In the genomic region with DNA sequence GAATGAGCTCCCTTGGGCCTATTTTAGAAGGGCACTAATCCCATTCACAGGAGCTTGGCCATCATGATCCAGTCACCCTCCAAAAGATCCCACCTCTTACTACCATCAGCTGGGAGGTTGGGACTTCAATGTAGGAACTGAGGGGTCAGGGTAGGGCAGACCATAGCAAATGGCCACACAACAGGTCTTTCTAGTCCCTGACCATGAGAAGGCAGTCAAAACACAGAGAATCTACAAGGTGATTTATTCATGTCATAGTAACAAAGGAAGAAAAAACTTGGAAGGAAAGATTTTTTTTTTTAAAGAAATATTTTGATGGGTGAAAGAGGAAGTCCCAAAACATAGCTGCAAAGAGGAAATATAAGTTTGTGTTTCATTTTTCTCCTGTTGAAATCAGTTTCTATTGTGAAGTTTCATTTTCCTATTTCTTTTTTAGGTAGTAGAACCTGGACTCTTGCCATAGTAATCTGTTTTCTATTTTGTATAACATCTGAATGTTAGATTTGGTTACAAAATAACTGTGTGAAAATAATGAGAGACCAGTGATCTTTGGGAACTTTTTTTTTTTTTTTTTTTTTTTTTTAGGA, we compare ENCODE assay signal across 10 cellular contexts. TPM values are rescaled to one million over a fixed set of nuclear protein-coding genes. Genes with fewer than 3 reads are reported as not detected.
DNase-seq lines count a peak whose midpoint lies in the region; ATAC-seq and TF ChIP-seq lines count a peak whose summit lies in the region.
"Had no signal": no experiment of that assay in that cellular context is flagged by ENCODE, and none has a peak within 500 bp of the region (broad histone marks: within the 10 kb centered on the region; RNA-seq: fewer than 3 reads in every experiment).

No MANE protein-coding gene starts in this region.

- TF ChIP-seq RAD21 in liver (IDR thresholded peaks at IDR 0.05), result peak in 1 of 2 donors; percentile 15

- no peak for ATAC-seq in CD4-positive, alpha-beta T cell (ENCODE audit: poor library complexity)
- ATAC-seq in GM21447 (IDR thresholded peaks at IDR 0.05; ENCODE audit: unreplicated experiment), result peak; percentile 57
- ATAC-seq in omental fat pad (ENCODE audit: low FRiP score), result no peak

- no peak for DNase-seq in CD4-positive, alpha-beta T cell
- DNase-seq in RPMI8226, result peak; percentile 48
- no peak for DNase-seq in stimulated activated CD4-positive, alpha-beta T cell treated with anti-CD3 and anti-CD28 coated beads, Interleukin-4, amount 100 ng/mL, for 4 hours
- no peak for DNase-seq in omental fat pad (ENCODE audit: low spot score)
- DNase-seq in NAMALWA (ENCODE audit: low spot score), result no peak
- DNase-seq in NCI-H524 treated with DMSO at 0.1 percent for 48 hours (lab: John Stamatoyannopoulos, UW), result no peak
- DNase-seq: HCEC 1CT had no signal

- no peak overlapping the region for H3K4me3 ChIP-seq in liver (ENCODE audit: low read depth in 1 of 3, low read length in 3 of 3)
- H3K4me3 ChIP-seq: SK-N-MC had no signal

- no peaks in the 10 kb centered on the region for H3K27me3 Mint-ChIP-seq in CD4-positive, alpha-beta T cell

- CTCF ChIA-PET in CD4-positive, alpha-beta T cell (lab: Charles Lee), result interaction anchor here (0.7 kb wide), 1 partner anchor 1809 kb away, joined by 3 read pairs; no protein-coding TSS in a partner anchor

- intact Hi-C loops in CD4-positive, alpha-beta T cell (cut with DNase I, micrococcal nuclease), result no loop called here

- H3K4me1 Mint-ChIP-seq in CD4-positive, alpha-beta T cell (ENCODE audit: low read depth), result peaks cover 28% of the 10 kb centered on the region

- POLR2A ChIA-PET in CD4-positive, alpha-beta T cell (lab: Charles Lee), result interaction anchor here (1.0 to 1.4 kb wide), 5 partner anchors 10 to 27 kb away, joined by 3 to 5 read pairs (median 4); a partner anchor contains a TSS

- H3K36me3 ChIP-seq in liver (ENCODE audit: control insufficient read depth in 4 of 4, insufficient read depth in 3 of 4, low read depth in 1 of 4, low read length in 3 of 4), result no peaks in the 10 kb centered on the region

- H3K27me3 ChIP-seq in CD4-positive, alpha-beta T cell (ENCODE audit: control insufficient read depth, insufficient read depth, low read length), result no peaks in the 10 kb centered on the region
- no peaks in the 10 kb centered on the region for H3K27me3 ChIP-seq in liver (ENCODE audit: control insufficient read depth in 4 of 4, insufficient read depth in 4 of 4, low read length in 3 of 4)

- no peaks in the 10 kb centered on the region for H3K9me3 ChIP-seq in CD4-positive, alpha-beta T cell (ENCODE audit: control insufficient read depth, low read length)
- no peaks in the 10 kb centered on the region for H3K9me3 ChIP-seq in liver (ENCODE audit: control insufficient read depth in 4 of 4, low read length in 3 of 4)

- no peak overlapping the region for H3K9ac ChIP-seq in liver (ENCODE audit: low read depth in 1 of 2, low read length in 2 of 2)

- peak overlapping the region; percentile 50 for H3K27ac Mint-ChIP-seq in CD4-positive, alpha-beta T cell

- no peaks in the 10 kb centered on the region for H3K9me3 Mint-ChIP-seq in CD4-positive, alpha-beta T cell

- H3K27ac ChIP-seq in CD4-positive, alpha-beta T cell (ENCODE audit: low read depth, low read length), result no peak overlapping the region
- H3K27ac ChIP-seq in liver (ENCODE audit: low read depth in 1 of 2, low read length in 2 of 2), result peak overlapping the region; percentile 13 to 69
- H3K27ac ChIP-seq: SK-N-MC had no signal

- TF ChIP-seq CTCF in CD4-positive, alpha-beta T cell (IDR thresholded peaks at IDR 0.05), result no peak
- TF ChIP-seq CTCF in liver (IDR thresholded peaks at IDR 0.05; ENCODE audit: low read depth, low read length, missing input control), result no peak
- no peak for TF ChIP-seq CTCF in omental fat pad (IDR thresholded peaks at IDR 0.05)

- no peak overlapping the region for H3K4me3 Mint-ChIP-seq in CD4-positive, alpha-beta T cell

- H3K4me1 ChIP-seq in liver (ENCODE audit: control insufficient read depth in 4 of 4, insufficient read depth in 4 of 4, low read length in 3 of 4), result peaks cover 4 to 32% (median 20%) of the 10 kb centered on the region in 4 donors

- H3K36me3 Mint-ChIP-seq in CD4-positive, alpha-beta T cell (ENCODE audit: low read depth), result no peaks in the 10 kb centered on the region

TF ChIP-seq in liver, 16 proteins besides CTCF, POLR2A, EP300 and RAD21:
- TF ChIP-seq, protein P1, sequence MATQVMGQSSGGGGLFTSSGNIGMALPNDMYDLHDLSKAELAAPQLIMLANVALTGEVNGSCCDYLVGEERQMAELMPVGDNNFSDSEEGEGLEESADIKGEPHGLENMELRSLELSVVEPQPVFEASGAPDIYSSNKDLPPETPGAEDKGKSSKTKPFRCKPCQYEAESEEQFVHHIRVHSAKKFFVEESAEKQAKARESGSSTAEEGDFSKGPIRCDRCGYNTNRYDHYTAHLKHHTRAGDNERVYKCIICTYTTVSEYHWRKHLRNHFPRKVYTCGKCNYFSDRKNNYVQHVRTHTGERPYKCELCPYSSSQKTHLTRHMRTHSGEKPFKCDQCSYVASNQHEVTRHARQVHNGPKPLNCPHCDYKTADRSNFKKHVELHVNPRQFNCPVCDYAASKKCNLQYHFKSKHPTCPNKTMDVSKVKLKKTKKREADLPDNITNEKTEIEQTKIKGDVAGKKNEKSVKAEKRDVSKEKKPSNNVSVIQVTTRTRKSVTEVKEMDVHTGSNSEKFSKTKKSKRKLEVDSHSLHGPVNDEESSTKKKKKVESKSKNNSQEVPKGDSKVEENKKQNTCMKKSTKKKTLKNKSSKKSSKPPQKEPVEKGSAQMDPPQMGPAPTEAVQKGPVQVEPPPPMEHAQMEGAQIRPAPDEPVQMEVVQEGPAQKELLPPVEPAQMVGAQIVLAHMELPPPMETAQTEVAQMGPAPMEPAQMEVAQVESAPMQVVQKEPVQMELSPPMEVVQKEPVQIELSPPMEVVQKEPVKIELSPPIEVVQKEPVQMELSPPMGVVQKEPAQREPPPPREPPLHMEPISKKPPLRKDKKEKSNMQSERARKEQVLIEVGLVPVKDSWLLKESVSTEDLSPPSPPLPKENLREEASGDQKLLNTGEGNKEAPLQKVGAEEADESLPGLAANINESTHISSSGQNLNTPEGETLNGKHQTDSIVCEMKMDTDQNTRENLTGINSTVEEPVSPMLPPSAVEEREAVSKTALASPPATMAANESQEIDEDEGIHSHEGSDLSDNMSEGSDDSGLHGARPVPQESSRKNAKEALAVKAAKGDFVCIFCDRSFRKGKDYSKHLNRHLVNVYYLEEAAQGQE (IDR thresholded peaks at IDR 0.05), result no peak
- TF ChIP-seq TAF1 (conservative IDR thresholded peaks at IDR 0.05), result no peak
- TF ChIP-seq, protein P2, sequence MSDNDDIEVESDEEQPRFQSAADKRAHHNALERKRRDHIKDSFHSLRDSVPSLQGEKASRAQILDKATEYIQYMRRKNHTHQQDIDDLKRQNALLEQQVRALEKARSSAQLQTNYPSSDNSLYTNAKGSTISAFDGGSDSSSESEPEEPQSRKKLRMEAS (IDR thresholded peaks at IDR 0.05), result no peak
- no peak for TF ChIP-seq FOXA1 (IDR thresholded peaks at IDR 0.05)
- TF ChIP-seq YY1 (IDR thresholded peaks at IDR 0.05), result no peak
- TF ChIP-seq EGR1 (IDR thresholded peaks at IDR 0.05; ENCODE audit: low read depth in 2 of 2), result no peak
- TF ChIP-seq FOXA2 (IDR thresholded peaks at IDR 0.05), result no peak
- TF ChIP-seq GABPA (IDR thresholded peaks at IDR 0.05 in 1 of 2, conservative IDR thresholded peaks at IDR 0.05 in 1 of 2), result no peak
- TF ChIP-seq, protein P3, sequence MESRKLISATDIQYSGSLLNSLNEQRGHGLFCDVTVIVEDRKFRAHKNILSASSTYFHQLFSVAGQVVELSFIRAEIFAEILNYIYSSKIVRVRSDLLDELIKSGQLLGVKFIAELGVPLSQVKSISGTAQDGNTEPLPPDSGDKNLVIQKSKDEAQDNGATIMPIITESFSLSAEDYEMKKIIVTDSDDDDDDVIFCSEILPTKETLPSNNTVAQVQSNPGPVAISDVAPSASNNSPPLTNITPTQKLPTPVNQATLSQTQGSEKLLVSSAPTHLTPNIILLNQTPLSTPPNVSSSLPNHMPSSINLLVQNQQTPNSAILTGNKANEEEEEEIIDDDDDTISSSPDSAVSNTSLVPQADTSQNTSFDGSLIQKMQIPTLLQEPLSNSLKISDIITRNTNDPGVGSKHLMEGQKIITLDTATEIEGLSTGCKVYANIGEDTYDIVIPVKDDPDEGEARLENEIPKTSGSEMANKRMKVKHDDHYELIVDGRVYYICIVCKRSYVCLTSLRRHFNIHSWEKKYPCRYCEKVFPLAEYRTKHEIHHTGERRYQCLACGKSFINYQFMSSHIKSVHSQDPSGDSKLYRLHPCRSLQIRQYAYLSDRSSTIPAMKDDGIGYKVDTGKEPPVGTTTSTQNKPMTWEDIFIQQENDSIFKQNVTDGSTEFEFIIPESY (IDR thresholded peaks at IDR 0.05), result no peak

RNA-seq across cellular contexts. Expression of a gene that starts 23.5 kb away (rescaled TPM):
- 1 to 10 TPM; 9.2 to 9.5 TPM for total RNA-seq in CD4-positive, alpha-beta T cell
- 10 to 100 TPM; 55.4 to 67.1 TPM for total RNA-seq in liver
- 10 to 100 TPM; 16.2 to 19.5 TPM for polyA plus RNA-seq in liver
- total RNA-seq in omental fat pad, result 100 to 1,000 TPM in 2 of 4 donors, 10 to 100 TPM in 2; 23.8 to 220 (median 121) TPM
